14 cellular contexts compared by ENCODE assay signal in the genomic region with DNA sequence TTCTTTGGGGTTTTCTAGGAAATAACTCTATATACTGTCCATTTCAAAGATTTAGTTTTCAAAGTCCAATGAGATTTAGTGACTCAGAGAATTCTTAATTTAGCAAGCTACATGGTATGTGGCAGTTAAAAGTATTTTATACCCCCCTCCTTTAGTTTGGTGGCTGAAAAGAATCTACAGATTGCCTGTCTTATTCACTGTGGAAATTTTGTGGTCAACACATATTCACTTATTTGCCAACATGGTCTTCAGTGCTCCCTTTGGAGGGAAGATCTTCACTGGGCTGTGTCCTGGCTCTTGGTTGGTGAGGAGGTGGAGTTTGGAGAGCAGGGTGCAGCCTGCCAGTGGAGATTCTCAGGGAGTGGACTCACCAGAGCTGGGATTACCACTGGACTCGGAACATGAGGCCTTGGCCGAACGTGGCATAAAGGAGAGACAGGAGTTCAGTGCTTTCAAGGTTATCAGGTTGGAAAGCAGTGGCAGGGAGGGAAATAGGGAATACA. TPM values are rescaled to one million over a fixed set of nuclear protein-coding genes. Genes with fewer than 3 reads are reported as not detected.
DNase-seq lines count a peak whose midpoint lies in the region; ATAC-seq, FAIRE-seq and TF ChIP-seq lines count a peak whose summit lies in the region.
"Had no signal": no experiment of that assay in that cellular context is flagged by ENCODE, and none has a peak within 500 bp of the region (broad histone marks: within the 10 kb centered on the region; RNA-seq: fewer than 3 reads in every experiment).

No MANE protein-coding gene starts in this region.

- H3K27me3 ChIP-seq in keratinocyte (ENCODE audit: control insufficient read depth, extremely low read depth, insufficient read depth, low read length) = no peaks in the 10 kb centered on the region
- H3K27me3 ChIP-seq in thoracic aorta (replicated peaks; ENCODE audit: insufficient read depth) = no peaks in the 10 kb centered on the region
- H3K27me3 ChIP-seq: SJCRH30 had no signal

- no peaks in the 10 kb centered on the region for H3K9me1 ChIP-seq in keratinocyte (ENCODE audit: control insufficient read depth, extremely low read depth, insufficient read depth, low read length)

- no peaks in the 10 kb centered on the region for H3K27me3 Mint-ChIP-seq in chondrocyte (ENCODE audit: low read depth)
- H3K27me3 Mint-ChIP-seq in activated CD4-positive, alpha-beta memory T cell treated with anti-CD3 and anti-CD28 coated beads for 36 hours = no peaks in the 10 kb centered on the region

- H3K36me3 ChIP-seq in keratinocyte (ENCODE audit: control insufficient read depth in 2 of 2, extremely low read depth in 1 of 2, insufficient read depth in 2 of 2, low read length in 2 of 2) (peaks cover 0 to 5% of the 10 kb centered on the region in 2 experiments), thoracic aorta (no peaks in the 10 kb centered on the region)
- H3K36me3 ChIP-seq: SJCRH30 had no signal

- peaks cover 6% of the 10 kb centered on the region for H4K20me1 ChIP-seq in keratinocyte (ENCODE audit: control insufficient read depth, extremely low read depth, insufficient read depth, low read length)

- H3K4me1 ChIP-seq in keratinocyte (ENCODE audit: control insufficient read depth, extremely low read depth, insufficient read depth, low read length) (peaks cover 17% of the 10 kb centered on the region), thoracic aorta (ENCODE audit: control insufficient read depth in 1 of 2, low read depth in 2 of 2) (peaks cover 19 to 53% of the 10 kb centered on the region in 2 donors)
- H3K4me1 ChIP-seq: SJCRH30 had no signal

- peaks cover 43% of the 10 kb centered on the region for H3K79me2 ChIP-seq in keratinocyte (ENCODE audit: control insufficient read depth, insufficient read depth, low read length)

- no peak overlapping the region for H3K4me2 ChIP-seq in keratinocyte (ENCODE audit: control insufficient read depth, extremely low read depth, insufficient read depth, low read depth, low read length)

- FAIRE-seq in keratinocyte (lab: Jason Lieb, UNC) = no peak
- FAIRE-seq: small intestine had no signal

- ATAC-seq in thoracic aorta (ENCODE audit: insufficient number of reproducible peaks, low FRiP score, low read depth) (no peak), GM18868 (IDR thresholded peaks at IDR 0.05; ENCODE audit: unreplicated experiment) (no peak)

- H3K9me3 Mint-ChIP-seq in chondrocyte (ENCODE audit: low read depth) = peaks cover 5% of the 10 kb centered on the region
- no peaks in the 10 kb centered on the region for H3K9me3 Mint-ChIP-seq in activated CD4-positive, alpha-beta memory T cell treated with anti-CD3 and anti-CD28 coated beads for 36 hours
- H3K9me3 Mint-ChIP-seq: activated CD4-positive, alpha-beta T cell treated with anti-CD3 and anti-CD28 coated beads, Interleukin-2, amount 10 ng/mL, durations not matched to agents 24 days and 14 days had no signal

- H3K4me3 ChIP-seq in keratinocyte (ENCODE audit: control insufficient read depth in 2 of 3, extremely low read depth in 1 of 3, insufficient read depth in 2 of 3, low read depth in 1 of 3, low read length in 3 of 3) (no peak overlapping the region), thoracic aorta (peak overlapping the region; percentile 6)
- H3K4me3 ChIP-seq: SJCRH30 had no signal

- H3K4me1 Mint-ChIP-seq in chondrocyte (ENCODE audit: low read depth) = peaks cover 56% of the 10 kb centered on the region
- no peaks in the 10 kb centered on the region for H3K4me1 Mint-ChIP-seq in activated CD4-positive, alpha-beta memory T cell treated with anti-CD3 and anti-CD28 coated beads for 36 hours (ENCODE audit: low read depth)
- H3K4me1 Mint-ChIP-seq: activated CD4-positive, alpha-beta T cell treated with anti-CD3 and anti-CD28 coated beads, Interleukin-2, amount 10 ng/mL, durations not matched to agents 24 days and 14 days had no signal

- in situ Hi-C loops in G401 (cut with HindIII; ENCODE audit: low sequenced_read_pairs) = no loop called here

- DNase-seq in HS-27A (ENCODE audit: low read depth) (peak; percentile 81), chondrocyte (ENCODE audit: low spot score) (no peak), keratinocyte (ENCODE audit: low read depth, low spot score) (no peak), thoracic aorta (ENCODE audit: low spot score) (no peak), midbrain (lab: John Stamatoyannopoulos, UW) (no peak), G401 (ENCODE audit: low spot score) (no peak)
- DNase-seq in activated CD4-positive, alpha-beta memory T cell treated with anti-CD3 and anti-CD28 coated beads for 36 hours = no peak
- DNase-seq: activated CD4-positive, alpha-beta T cell treated with anti-CD3 and anti-CD28 coated beads, Interleukin-2, amount 10 ng/mL, durations not matched to agents 24 days and 14 days; activated effector memory CD4-positive, alpha-beta T cell treated with anti-CD3 and anti-CD28 coated beads, Interleukin-2, amount 50 U/mL, for 16 hours; NCI-H1105; NCI-H748 treated with DMSO at 0.1 percent for 48 hours; SJCRH30; small intestine had no signal

- peaks cover 8% of the 10 kb centered on the region for H3K36me3 Mint-ChIP-seq in chondrocyte (ENCODE audit: low read depth)
- H3K36me3 Mint-ChIP-seq in activated CD4-positive, alpha-beta memory T cell treated with anti-CD3 and anti-CD28 coated beads for 36 hours = no peaks in the 10 kb centered on the region

- H3K9ac ChIP-seq in keratinocyte (ENCODE audit: control insufficient read depth, extremely low read depth, insufficient read depth, low read length) = no peak overlapping the region

- H3K27ac ChIP-seq in keratinocyte (ENCODE audit: control insufficient read depth, insufficient read depth, low read length) (peak overlapping the region; percentile 25), thoracic aorta (peak overlapping the region; percentile 58 to 62)
- H3K27ac ChIP-seq: SJCRH30 had no signal

- peak overlapping the region; percentile 88 for H3K27ac Mint-ChIP-seq in chondrocyte (ENCODE audit: unreplicated experiment)
- no peak overlapping the region for H3K27ac Mint-ChIP-seq in activated CD4-positive, alpha-beta memory T cell treated with anti-CD3 and anti-CD28 coated beads for 36 hours
- H3K27ac Mint-ChIP-seq: activated CD4-positive, alpha-beta T cell treated with anti-CD3 and anti-CD28 coated beads, Interleukin-2, amount 10 ng/mL, durations not matched to agents 24 days and 14 days had no signal

- no peak overlapping the region for H3K4me3 Mint-ChIP-seq in chondrocyte (ENCODE audit: unreplicated experiment)
- H3K4me3 Mint-ChIP-seq in activated CD4-positive, alpha-beta memory T cell treated with anti-CD3 and anti-CD28 coated beads for 36 hours = no peak overlapping the region
- H3K4me3 Mint-ChIP-seq: activated CD4-positive, alpha-beta T cell treated with anti-CD3 and anti-CD28 coated beads, Interleukin-2, amount 10 ng/mL, durations not matched to agents 24 days and 14 days had no signal

- TF ChIP-seq CTCF in chondrocyte (IDR thresholded peaks at IDR 0.05) = no peak
- no peak for TF ChIP-seq CTCF in keratinocyte (optimal IDR thresholded peaks at IDR 0.05 in 1 of 3, IDR thresholded peaks at IDR 0.05 in 1 of 3, conservative IDR thresholded peaks at IDR 0.05 in 1 of 3; ENCODE audit: extremely low read depth in 1 of 3, insufficient read depth in 2 of 3, low read length in 3 of 3)
- TF ChIP-seq CTCF in thoracic aorta (IDR thresholded peaks at IDR 0.05) = no peak

- intact Hi-C loops in activated CD4-positive, alpha-beta memory T cell treated with anti-CD3 and anti-CD28 coated beads for 36 hours (cut with micrococcal nuclease) = no loop called here

- no peak overlapping the region for H2AFZ ChIP-seq in keratinocyte (ENCODE audit: control insufficient read depth, low read length)

- H3K9me3 ChIP-seq in keratinocyte (ENCODE audit: control insufficient read depth, low read depth, low read length) (no peaks in the 10 kb centered on the region), thoracic aorta (no peaks in the 10 kb centered on the region)
- H3K9me3 ChIP-seq: SJCRH30 had no signal

- POLR2A ChIA-PET in activated CD4-positive, alpha-beta memory T cell treated with anti-CD3 and anti-CD28 coated beads for 36 hours (lab: Charles Lee) = no interaction called here

- CTCF ChIA-PET in activated CD4-positive, alpha-beta memory T cell treated with anti-CD3 and anti-CD28 coated beads for 36 hours (lab: Charles Lee) = no interaction called here

- dilution Hi-C loops in keratinocyte (cut with MboI; ENCODE audit: extremely low pct_ligation_motif_present, low sequenced_read_pairs) = no loop called here

RNA-seq across cellular contexts. Expression of gene SAMD4A, which starts 39.8 kb away (rescaled TPM):
- total RNA-seq in chondrocyte = 53.3 to 59.3 TPM (median 57.0 TPM) in 3 replicates
- polyA plus RNA-seq in keratinocyte = 10.5 to 16.2 TPM (median 11.3 TPM) in 3 replicates
- 10.2 TPM for polyA plus RNA-seq in keratinocyte (2011; ENCODE audit: low read depth)
- 16.9 and 18.0 TPM in 2 replicates for polyA plus RNA-seq in keratinocyte (2011; cell fraction: cytosol; rRNA removed)
- 66.2 and 90.8 TPM in 2 replicates for polyA plus RNA-seq in keratinocyte (2011; cell fraction: nucleus; rRNA removed)
- polyA plus RNA-seq in keratinocyte (2012; ENCODE audit: low replicate concordance) = 11.9 and 20.4 TPM in 2 replicates
- polyA minus RNA-seq in keratinocyte = 33.7 to 69.4 TPM (median 42.7 TPM) in 3 replicates
- 30.1 TPM for polyA minus RNA-seq in keratinocyte (2011; cell fraction: cytosol; rRNA and poly(A)+ RNA removed)
- 65.0 and 134 TPM in 2 replicates for polyA minus RNA-seq in keratinocyte (2011; cell fraction: nucleus; rRNA and poly(A)+ RNA removed)
- total RNA-seq in thoracic aorta = 100 to 1,000 TPM; 142 to 172 TPM
- 1 to 10 TPM; 2.4 to 2.6 TPM for total RNA-seq in activated CD4-positive, alpha-beta memory T cell treated with anti-CD3 and anti-CD28 coated beads for 36 hours
- total RNA-seq in G401 (2014; rRNA removed; shearing (Covaris generic)) = 6.6 and 17.0 TPM in 2 replicates
